In the genomic region with DNA sequence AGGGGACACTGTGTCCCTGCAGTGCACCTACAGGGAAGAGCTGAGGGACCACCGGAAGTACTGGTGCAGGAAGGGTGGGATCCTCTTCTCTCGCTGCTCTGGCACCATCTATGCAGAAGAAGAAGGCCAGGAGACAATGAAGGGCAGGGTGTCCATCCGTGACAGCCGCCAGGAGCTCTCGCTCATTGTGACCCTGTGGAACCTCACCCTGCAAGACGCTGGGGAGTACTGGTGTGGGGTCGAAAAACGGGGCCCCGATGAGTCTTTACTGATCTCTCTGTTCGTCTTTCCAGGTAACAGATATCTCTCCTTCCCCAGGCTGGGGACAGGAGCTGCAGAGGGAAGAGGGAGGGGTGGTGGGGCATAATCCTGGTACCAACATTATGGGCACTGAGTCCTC, we compare ENCODE assay signal across 24 cellular contexts. TPM values are rescaled to one million over a fixed set of nuclear protein-coding genes. Genes with fewer than 3 reads are reported as not detected.
"Had no signal": no experiment of that assay in that cellular context is flagged by ENCODE, and none has a peak within 500 bp of the region (broad histone marks: within the 10 kb centered on the region; RNA-seq: fewer than 3 reads in every experiment).

No MANE protein-coding gene starts in this region.

- H3K4me3 ChIP-seq: colonic mucosa, lower lobe of right lung, pancreas, smooth muscle cell, suprapubic skin, tibial artery had no signal

- H3K36me3 Mint-ChIP-seq: memory B cell, mesothelial cell of epicardium, natural killer cell had no signal

- H3K4me2 ChIP-seq: smooth muscle cell had no signal

- H3K27ac Mint-ChIP-seq: endodermal cell, memory B cell, mesothelial cell of epicardium, natural killer cell had no signal

- H3K27me3 ChIP-seq: colonic mucosa, pancreas had no signal

- H3K4me1 Mint-ChIP-seq: endodermal cell had no signal

- H3K27ac ChIP-seq: colonic mucosa, lower lobe of right lung, pancreas, suprapubic skin, tibial artery had no signal

- H3K9me3 Mint-ChIP-seq: endodermal cell, memory B cell, mesothelial cell of epicardium, natural killer cell, neural crest cell had no signal

- H3K9me3 ChIP-seq: colonic mucosa, lower lobe of right lung, pancreas, suprapubic skin, tibial artery had no signal

- H3K4me3 Mint-ChIP-seq: endodermal cell, memory B cell, mesothelial cell of epicardium, natural killer cell, neural crest cell had no signal

- ATAC-seq: left lobe of liver, lower lobe of right lung, natural killer cell, pancreas had no signal

- H3K4me1 ChIP-seq: colonic mucosa had no signal

- H3K36me3 ChIP-seq: colonic mucosa, lower lobe of right lung, pancreas, suprapubic skin, tibial artery had no signal

- DNase-seq: caudate nucleus; colonic mucosa; dermis blood vessel endothelial cell; endodermal cell; foreskin melanocyte; head of caudate nucleus; hypothalamus; kidney glomerular epithelial cell; lower lobe of right lung; natural killer cell; nucleus accumbens; stimulated activated CD4-positive, alpha-beta T cell treated with anti-CD3 and anti-CD28 coated beads, Interleukin-2, amount 100 ng/mL, for 48 hours; stimulated activated naive CD4-positive, alpha-beta T cell treated with Interleukin-2 at 50 U/mL for 16 hours had no signal

RNA-seq across cellular contexts. Expression of a gene that starts 1.6 kb away (rescaled TPM):
- total RNA-seq: cerebellum, endodermal cell, left lobe of liver, mesothelial cell of epicardium, myocyte, natural killer cell, neural crest cell, pulmonary artery endothelial cell, smooth muscle cell had no signal
- polyA plus RNA-seq: smooth muscle cell had no signal

RNA-seq across cellular contexts. Expression of a gene that starts 15.7 kb away (rescaled TPM):
- total RNA-seq: natural killer cell had no signal
